ENCODE assay signal across 10 cellular contexts in genomic region chr16:714079-714478, GRCh38. TPM values are rescaled to one million over a fixed set of nuclear protein-coding genes. Genes with fewer than 3 reads are reported as not detected.
DNase-seq lines count a peak whose midpoint lies in the region; ATAC-seq and TF ChIP-seq lines count a peak whose summit lies in the region.
"Had no signal": no experiment of that assay in that cellular context is flagged by ENCODE, and none has a peak within 500 bp of the region (broad histone marks: within the 10 kb centered on the region; RNA-seq: fewer than 3 reads in every experiment).

No MANE protein-coding gene starts in this region.

- no peak for DNase-seq in CD4-positive, alpha-beta T cell
- no peak for DNase-seq in adipocyte (ENCODE audit: low read depth)
- peak; percentile 30 to 32 for DNase-seq in lung microvascular endothelial cell (ENCODE audit: low read depth in 2 of 2)
- DNase-seq in NCI-H187 (lab: John Stamatoyannopoulos, UW), result no peak
- DNase-seq in NCI-H1105 treated with DMSO at 0.1 percent for 48 hours (lab: John Stamatoyannopoulos, UW), result no peak
- no peak for DNase-seq in T-helper 17 cell
- no peak for DNase-seq in mucosa of descending colon

- no peak overlapping the region for H3K27ac ChIP-seq in CD4-positive, alpha-beta T cell (ENCODE audit: low read depth, low read length)

- H3K27me3 ChIP-seq in CD4-positive, alpha-beta T cell (ENCODE audit: control insufficient read depth, insufficient read depth, low read length), result peaks cover 32% of the 10 kb centered on the region
- peaks cover 21% of the 10 kb centered on the region for H3K27me3 ChIP-seq in adipocyte (replicated peaks; ENCODE audit: control insufficient read depth, insufficient read depth, low read length)
- H3K27me3 ChIP-seq: BE2C had no signal

- H3K9me3 Mint-ChIP-seq in CD4-positive, alpha-beta T cell, result no peaks in the 10 kb centered on the region
- no peaks in the 10 kb centered on the region for H3K9me3 Mint-ChIP-seq in IgD-negative memory B cell

- CTCF ChIA-PET in CD4-positive, alpha-beta T cell (lab: Charles Lee), result no interaction called here

- peaks cover 29% of the 10 kb centered on the region for H3K4me1 ChIP-seq in adipocyte (ENCODE audit: control insufficient read depth, insufficient read depth, low read length)
- H3K4me1 ChIP-seq in mucosa of descending colon (ENCODE audit: low read depth), result peaks cover 31% of the 10 kb centered on the region

- H3K27ac Mint-ChIP-seq in CD4-positive, alpha-beta T cell, result no peak overlapping the region
- H3K27ac Mint-ChIP-seq in IgD-negative memory B cell (peak overlapping the region; percentile 59 to 89 (median 62)), T-helper 17 cell (no peak overlapping the region)

- H3K36me3 Mint-ChIP-seq in CD4-positive, alpha-beta T cell (ENCODE audit: low read depth), result no peaks in the 10 kb centered on the region
- no peaks in the 10 kb centered on the region for H3K36me3 Mint-ChIP-seq in IgD-negative memory B cell
- H3K36me3 Mint-ChIP-seq in T-helper 17 cell (ENCODE audit: low read depth), result no peaks in the 10 kb centered on the region

- no peak for TF ChIP-seq CTCF in CD4-positive, alpha-beta T cell (IDR thresholded peaks at IDR 0.05)
- TF ChIP-seq CTCF in mucosa of descending colon (IDR thresholded peaks at IDR 0.05), result no peak

- H3K4me3 ChIP-seq in adipocyte (ENCODE audit: low read length) (no peak overlapping the region), mucosa of descending colon (no peak overlapping the region)

- H3K4me1 Mint-ChIP-seq in CD4-positive, alpha-beta T cell (ENCODE audit: low read depth), result peaks cover 10% of the 10 kb centered on the region
- H3K4me1 Mint-ChIP-seq in IgD-negative memory B cell, result peaks cover under 1 to 4% (median 4%) of the 10 kb centered on the region in 3 donors
- peaks cover 12% of the 10 kb centered on the region for H3K4me1 Mint-ChIP-seq in T-helper 17 cell

- no peaks in the 10 kb centered on the region for H3K9me3 ChIP-seq in CD4-positive, alpha-beta T cell (ENCODE audit: control insufficient read depth, low read length)
- H3K9me3 ChIP-seq in adipocyte (ENCODE audit: control insufficient read depth, low read length), result no peaks in the 10 kb centered on the region
- no peaks in the 10 kb centered on the region for H3K9me3 ChIP-seq in T-helper 17 cell (ENCODE audit: control insufficient read depth, low read length, poor library complexity, severe bottlenecking)
- no peaks in the 10 kb centered on the region for H3K9me3 ChIP-seq in mucosa of descending colon
- H3K9me3 ChIP-seq: BE2C, tibial nerve had no signal

- peak overlapping the region; percentile 60 for H3K4me3 Mint-ChIP-seq in CD4-positive, alpha-beta T cell
- H3K4me3 Mint-ChIP-seq in IgD-negative memory B cell (peak overlapping the region; percentile 4 to 83 (median 54)), T-helper 17 cell (no peak overlapping the region)

- H3K9ac ChIP-seq in adipocyte (ENCODE audit: low read length), result peak overlapping the region; percentile 42

- intact Hi-C loops in CD4-positive, alpha-beta T cell (cut with DNase I, micrococcal nuclease), result loop anchor here in 1 of 2 experiments (2.0 to 5.0 kb wide), 3 partner anchors 15 to 478 kb away; no protein-coding TSS in a partner anchor
- intact Hi-C loops in mucosa of descending colon (cut with DNase I, micrococcal nuclease), result loop anchor here in 1 of 2 donors (10.0 kb wide), 1 partner anchor 341 kb away; no protein-coding TSS in a partner anchor

- peaks cover 29% of the 10 kb centered on the region for H3K27me3 Mint-ChIP-seq in CD4-positive, alpha-beta T cell
- peaks cover 24% of the 10 kb centered on the region for H3K27me3 Mint-ChIP-seq in IgD-negative memory B cell
- peaks cover 12% of the 10 kb centered on the region for H3K27me3 Mint-ChIP-seq in T-helper 17 cell

- POLR2A ChIA-PET in CD4-positive, alpha-beta T cell (lab: Charles Lee), result interaction anchor here (4.5 kb wide), 1 partner anchor 12 kb away, joined by 30 read pairs; the partner anchor contains the start of genes CCDC78 and HAGHL

- H3K36me3 ChIP-seq in adipocyte (ENCODE audit: control insufficient read depth, insufficient read depth, low read length, severe bottlenecking), result no peaks in the 10 kb centered on the region
- no peaks in the 10 kb centered on the region for H3K36me3 ChIP-seq in mucosa of descending colon (ENCODE audit: low read depth)
- H3K36me3 ChIP-seq: tibial nerve had no signal

- ATAC-seq in CD4-positive, alpha-beta T cell (ENCODE audit: poor library complexity), result no peak
- ATAC-seq in T-helper 17 cell (no peak), mucosa of descending colon (no peak)

RNA-seq across cellular contexts. Expression of gene METRN, which starts 0.8 kb away (rescaled TPM):
- total RNA-seq in CD4-positive, alpha-beta T cell, result 1 to 10 TPM; 2.6 to 3.2 TPM
- polyA plus RNA-seq in IgD-negative memory B cell, result 2.8 TPM
- total RNA-seq in lung microvascular endothelial cell (13.1 and 28.8 TPM in 2 replicates), T-helper 17 cell (1 to 10 TPM; 3.8 to 4.3 TPM), mucosa of descending colon (10 to 100 TPM; 15.8 to 34.5 (median 22.0) TPM)

RNA-seq across cellular contexts. Expression of gene ANTKMT, which starts 6.9 kb away (rescaled TPM):
- total RNA-seq in CD4-positive, alpha-beta T cell, result 1 to 10 TPM; 8.1 TPM
- polyA plus RNA-seq in IgD-negative memory B cell, result 84.7 TPM
- total RNA-seq in lung microvascular endothelial cell, result 20.0 and 31.2 TPM in 2 replicates
- 10 to 100 TPM; 10.3 to 11.8 TPM for total RNA-seq in T-helper 17 cell
- total RNA-seq in mucosa of descending colon, result 10 to 100 TPM; 36.2 to 39.9 (median 39.8) TPM

RNA-seq across cellular contexts. Expression of gene FBXL16, which starts 8.5 kb away (rescaled TPM):
- total RNA-seq in CD4-positive, alpha-beta T cell, result 10 to 100 TPM; 11.0 to 11.7 TPM
- polyA plus RNA-seq in IgD-negative memory B cell, result 4.4 TPM
- total RNA-seq in lung microvascular endothelial cell (under 0.01 TPM in 2 replicates), T-helper 17 cell (10 to 100 TPM; 29.0 to 35.3 TPM), mucosa of descending colon (1 to 10 TPM; 1.3 to 2.2 (median 2.1) TPM)

RNA-seq across cellular contexts. Expression of gene CCDC78, which starts 12.2 kb away (rescaled TPM):
- 1 to 10 TPM; 1.2 to 2.7 TPM for total RNA-seq in CD4-positive, alpha-beta T cell
- 0.74 TPM for polyA plus RNA-seq in IgD-negative memory B cell
- total RNA-seq in lung microvascular endothelial cell, result 0.40 and 0.44 TPM in 2 replicates
- 1 to 10 TPM; 3.4 to 3.7 TPM for total RNA-seq in T-helper 17 cell
- total RNA-seq in mucosa of descending colon, result under 1 TPM; 0.47 to 0.96 (median 0.80) TPM

RNA-seq across cellular contexts. Expression of gene HAGHL, which starts 12.8 kb away (rescaled TPM):
- 1 to 10 TPM; 7.1 to 9.2 TPM for total RNA-seq in CD4-positive, alpha-beta T cell
- 10.0 TPM for polyA plus RNA-seq in IgD-negative memory B cell
- total RNA-seq in lung microvascular endothelial cell (4.4 and 5.4 TPM in 2 replicates), T-helper 17 cell (10 to 100 TPM in 1 of 2 donors, 1 to 10 TPM in 1; 9.8 to 12.5 TPM), mucosa of descending colon (1 to 10 TPM; 1.9 to 6.6 (median 3.5) TPM)

Comparison
In these comparisons a context has a peak if more than half of its experiments do, and no peak if none do; other contexts are left out.
1. DNase-seq: peak in lung microvascular endothelial cell (2 of 2); none in CD4-positive, alpha-beta T cell (0 of 10), adipocyte (single experiment), NCI-H187 (0 of 2), NCI-H1105 treated with DMSO at 0.1 percent for 48 hours (single experiment), T-helper 17 cell (0 of 3) and mucosa of descending colon (0 of 3).
2. H3K27ac Mint-ChIP-seq: peak in IgD-negative memory B cell (3 of 3); none in CD4-positive, alpha-beta T cell (single experiment) and T-helper 17 cell (single experiment).